Comparison of ENCODE assay signal across 8 cellular contexts in genomic region chrX:107673933-107674479, GRCh38. TPM values are rescaled to one million over a fixed set of nuclear protein-coding genes. Genes with fewer than 3 reads are reported as not detected.
DNase-seq lines count a peak whose midpoint lies in the region; ATAC-seq and TF ChIP-seq lines count a peak whose summit lies in the region.

No MANE protein-coding gene starts in this region.

- H3K9me3 ChIP-seq in vagina: no peaks in the 10 kb centered on the region

- DNase-seq in GM12864 (ENCODE audit: low read depth) (peak; percentile 79), HFF-Myc (ENCODE audit: extremely low read depth, low read depth) (no peak), NCI-H2171 treated with DMSO at 0.1 percent for 48 hours (lab: John Stamatoyannopoulos, UW) (peak; percentile 72), renal cortical epithelial cell (ENCODE audit: low read depth) (peak; percentile 89), vagina (ENCODE audit: extremely low spot score in 2 of 2) (peak in 1 of 2 donors; percentile 95), NCI-H1930 (lab: John Stamatoyannopoulos, UW) (no peak)
- DNase-seq in activated CD8-positive, alpha-beta memory T cell treated with anti-CD3 and anti-CD28 coated beads, Interleukin-2, amount 10 ng/mL, durations not matched to agents 7 days and 5 days: peak; percentile 94

- H3K9me3 Mint-ChIP-seq in activated CD8-positive, alpha-beta memory T cell treated with anti-CD3 and anti-CD28 coated beads, Interleukin-2, amount 10 ng/mL, durations not matched to agents 7 days and 5 days (ENCODE audit: low read depth): no peaks in the 10 kb centered on the region

- H3K36me3 Mint-ChIP-seq in activated CD8-positive, alpha-beta memory T cell treated with anti-CD3 and anti-CD28 coated beads, Interleukin-2, amount 10 ng/mL, durations not matched to agents 7 days and 5 days: no peaks in the 10 kb centered on the region

- peaks cover 56% of the 10 kb centered on the region for H3K4me1 Mint-ChIP-seq in activated CD8-positive, alpha-beta memory T cell treated with anti-CD3 and anti-CD28 coated beads, Interleukin-2, amount 10 ng/mL, durations not matched to agents 7 days and 5 days

- no peak for TF ChIP-seq CTCF in GM12864 (IDR thresholded peaks at IDR 0.05; ENCODE audit: low read depth, low read length, missing control alignments)
- TF ChIP-seq CTCF in HFF-Myc (IDR thresholded peaks at IDR 0.05; ENCODE audit: low read depth, low read length, missing control alignments): no peak
- TF ChIP-seq CTCF in vagina (IDR thresholded peaks at IDR 0.05): peak in 1 of 3 experiments; percentile 27

- CTCF ChIA-PET in activated CD8-positive, alpha-beta memory T cell treated with anti-CD3 and anti-CD28 coated beads, Interleukin-2, amount 10 ng/mL, durations not matched to agents 7 days and 5 days (lab: Charles Lee): interaction anchor here (1.4 to 11.8 kb wide), 8 partner anchors 14 to 102 kb away, joined by 3 to 261 read pairs (median 10); partner anchors contain the start of genes NCBP2L and TSC22D3

- H3K4me1 ChIP-seq in vagina: peaks cover 33% of the 10 kb centered on the region

- H3K4me3 ChIP-seq in GM12864 (ENCODE audit: low read depth, low read length) (no peak overlapping the region; the same call in 1 of the 2 replicates), HFF-Myc (replicated peaks; ENCODE audit: low read depth, low read length) (peak overlapping the region; percentile 76; the same call in 1 of the 2 replicates), vagina (peak overlapping the region in 1 of 2 donors; percentile 56)

- no peak for TF ChIP-seq POLR2A in vagina (IDR thresholded peaks at IDR 0.05)

- ATAC-seq in activated CD8-positive, alpha-beta memory T cell treated with anti-CD3 and anti-CD28 coated beads, Interleukin-2, amount 10 ng/mL, durations not matched to agents 7 days and 5 days: peak; percentile 65
- ATAC-seq in esophagus mucosa: peak; percentile 83

- intact Hi-C loops in vagina (cut with DNase I): loop anchor here (5.0 kb wide), 1 partner anchor 103 kb away; the partner anchor contains the start of genes NCBP2L and TSC22D3

- H3K27ac Mint-ChIP-seq in activated CD8-positive, alpha-beta memory T cell treated with anti-CD3 and anti-CD28 coated beads, Interleukin-2, amount 10 ng/mL, durations not matched to agents 7 days and 5 days: peak overlapping the region; percentile 92

- no peaks in the 10 kb centered on the region for H3K27me3 Mint-ChIP-seq in activated CD8-positive, alpha-beta memory T cell treated with anti-CD3 and anti-CD28 coated beads, Interleukin-2, amount 10 ng/mL, durations not matched to agents 7 days and 5 days

- no peaks in the 10 kb centered on the region for H3K36me3 ChIP-seq in vagina

- H3K27ac ChIP-seq in vagina: peak overlapping the region; percentile 88

- peak overlapping the region; percentile 80 for H3K4me3 Mint-ChIP-seq in activated CD8-positive, alpha-beta memory T cell treated with anti-CD3 and anti-CD28 coated beads, Interleukin-2, amount 10 ng/mL, durations not matched to agents 7 days and 5 days

- no peaks in the 10 kb centered on the region for H3K27me3 ChIP-seq in vagina

RNA-seq across cellular contexts. Expression of gene PRPS1, which starts 45.7 kb away (rescaled TPM):
- total RNA-seq in activated CD8-positive, alpha-beta memory T cell treated with anti-CD3 and anti-CD28 coated beads, Interleukin-2, amount 10 ng/mL, durations not matched to agents 7 days and 5 days: 10 to 100 TPM; 68.3 to 75.7 TPM
- total RNA-seq in esophagus mucosa (14.6 TPM), renal cortical epithelial cell (74.9 and 89.8 TPM in 2 replicates), vagina (19.9 TPM)

Comparison
In these comparisons a context has a peak if more than half of its experiments do, and no peak if none do; other contexts are left out.
1. DNase-seq: peak in GM12864 (single experiment), NCI-H2171 treated with DMSO at 0.1 percent for 48 hours (single experiment), activated CD8-positive, alpha-beta memory T cell treated with anti-CD3 and anti-CD28 coated beads, Interleukin-2, amount 10 ng/mL, durations not matched to agents 7 days and 5 days (single experiment) and renal cortical epithelial cell (single experiment); none in HFF-Myc (single experiment) and NCI-H1930 (0 of 2).